ENCODE assay signal across 14 cellular contexts in genomic region chr3:153972862-153973261, GRCh38.
DNase-seq lines count a peak whose midpoint lies in the region; ATAC-seq, FAIRE-seq and TF ChIP-seq lines count a peak whose summit lies in the region.
"Had no signal": no experiment of that assay in that cellular context is flagged by ENCODE, and none has a peak within 500 bp of the region (broad histone marks: within the 10 kb centered on the region; RNA-seq: fewer than 3 reads in every experiment).

No MANE protein-coding gene starts in this region.

- in situ Hi-C loops in ACHN (cut with HindIII; ENCODE audit: low pct_ligation_motif_present, low pct_unique_long_range_greater_than_20kb, low sequenced_read_pairs): no loop called here

- no peak for FAIRE-seq in D721Med (lab: Jason Lieb, UNC)

- ATAC-seq in GM18873 (IDR thresholded peaks at IDR 0.05; ENCODE audit: low FRiP score, unreplicated experiment) (peak; percentile 50), GM21526 (IDR thresholded peaks at IDR 0.05; ENCODE audit: low FRiP score, unreplicated experiment) (peak; percentile 50), HG02970 (IDR thresholded peaks at IDR 0.05; ENCODE audit: low FRiP score, unreplicated experiment) (peak; percentile 58), HG03558 (IDR thresholded peaks at IDR 0.05; ENCODE audit: extremely low read depth, unreplicated experiment) (peak; percentile 41)
- ATAC-seq: heart left ventricle; left cardiac atrium; naive thymus-derived CD4-positive, alpha-beta T cell had no signal

- DNase-seq in DMS53 treated with DMSO at 0.1 percent for 48 hours (lab: John Stamatoyannopoulos, UW; ENCODE audit: unreplicated experiment) (no peak), D721Med (ENCODE audit: insufficient read length, low spot score) (no peak), nucleus accumbens (lab: John Stamatoyannopoulos, UW) (no peak), ACHN (no peak)
- DNase-seq: C1 segment of cervical spinal cord; heart left ventricle; left cardiac atrium; naive thymus-derived CD4-positive, alpha-beta T cell; NCI-H2029 treated with DMSO at 0.1 percent for 48 hours; stomach had no signal

- TF ChIP-seq CTCF in D721Med (IDR thresholded peaks at IDR 0.05; ENCODE audit: insufficient read depth, missing control alignments): no peak
